ENCODE assay signal across 8 cellular contexts in the genomic region with DNA sequence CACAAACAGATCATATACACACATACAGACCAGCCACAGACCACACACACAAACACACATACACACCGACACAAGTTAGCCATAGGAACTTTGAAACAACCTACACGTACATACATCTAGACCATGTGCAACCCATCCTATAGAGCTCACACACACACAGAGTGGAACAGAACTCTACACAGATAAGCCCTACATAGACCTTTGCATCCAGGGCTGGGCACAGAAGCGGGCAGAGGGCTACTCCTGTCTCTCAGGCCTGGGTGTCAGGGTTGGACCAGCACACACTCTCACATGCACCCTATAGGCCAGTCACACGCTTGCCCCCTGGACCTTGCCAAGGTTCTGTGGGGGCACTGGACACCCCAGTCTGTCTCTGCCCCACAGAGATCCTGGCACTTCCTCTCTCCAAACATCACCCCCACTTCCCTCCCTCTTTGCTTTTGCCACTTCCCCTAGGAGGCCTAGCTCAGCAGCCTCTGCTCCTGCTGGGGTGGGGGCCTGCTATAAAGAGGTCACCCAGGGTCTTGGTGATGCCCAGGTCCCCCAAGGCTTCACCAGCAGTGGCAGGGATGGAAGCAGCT. TPM values are rescaled to one million over a fixed set of nuclear protein-coding genes. Genes with fewer than 3 reads are reported as not detected.
DNase-seq lines count a peak whose midpoint lies in the region; ATAC-seq and TF ChIP-seq lines count a peak whose summit lies in the region.

No MANE protein-coding gene starts in this region.

- no peaks in the 10 kb centered on the region for H3K9me3 ChIP-seq in CD4-positive, alpha-beta memory T cell (ENCODE audit: control insufficient read depth in 1 of 2, low read length in 2 of 2)
- H3K9me3 ChIP-seq in endodermal cell (ENCODE audit: control insufficient read depth, low read length): no peaks in the 10 kb centered on the region
- H3K9me3 ChIP-seq in prostate gland: no peaks in the 10 kb centered on the region

- no peak overlapping the region for H3K4me3 ChIP-seq in CD4-positive, alpha-beta memory T cell (ENCODE audit: low read length in 2 of 2)
- H3K4me3 ChIP-seq in endodermal cell (ENCODE audit: low read length): no peak overlapping the region
- no peak overlapping the region for H3K4me3 ChIP-seq in prostate gland

- CTCF ChIA-PET in CD4-positive, alpha-beta memory T cell (lab: Charles Lee; ENCODE audit: partially characterized antibody): interaction anchor here (1.0 to 1.1 kb wide), 2 partner anchors 9 to 11 kb away, joined by 4 read pairs; no protein-coding TSS in a partner anchor

- H3K27ac ChIP-seq in CD4-positive, alpha-beta memory T cell (ENCODE audit: low read depth, low read length): peak overlapping the region; percentile 99
- H3K27ac ChIP-seq in endodermal cell (ENCODE audit: low read depth, low read length) (peak overlapping the region; percentile 49), prostate gland (peak overlapping the region; percentile 100)

- intact Hi-C loops in CD4-positive, alpha-beta memory T cell (cut with micrococcal nuclease): no loop called here
- intact Hi-C loops in prostate gland (cut with DNase I): no loop called here

- DNase-seq in CD4-positive, alpha-beta memory T cell: peak in 1 of 5 donors; percentile 24
- DNase-seq in NCI-H69 (lab: John Stamatoyannopoulos, UW): peak; percentile 49
- peak; percentile 51 for DNase-seq in endodermal cell
- no peak for DNase-seq in prostate gland (ENCODE audit: low spot score)
- DNase-seq in foreskin melanocyte: no peak
- DNase-seq in NCI-H1048 (lab: John Stamatoyannopoulos, UW): no peak

- H3K36me3 Mint-ChIP-seq in CD4-positive, alpha-beta memory T cell: peaks cover 0 to 5% of the 10 kb centered on the region in 2 donors
- no peaks in the 10 kb centered on the region for H3K36me3 Mint-ChIP-seq in endodermal cell (ENCODE audit: low read depth)

- H3K27me3 Mint-ChIP-seq in CD4-positive, alpha-beta memory T cell: no peaks in the 10 kb centered on the region
- H3K27me3 Mint-ChIP-seq in endodermal cell (ENCODE audit: insufficient read depth): peaks cover 3% of the 10 kb centered on the region

- H3K4me1 ChIP-seq in CD4-positive, alpha-beta memory T cell (ENCODE audit: insufficient read depth, low read length): peaks cover 71% of the 10 kb centered on the region
- H3K4me1 ChIP-seq in endodermal cell (ENCODE audit: control insufficient read depth, insufficient read depth, low read length): peaks cover 11% of the 10 kb centered on the region
- H3K4me1 ChIP-seq in prostate gland (replicated peaks): peaks cover 62% of the 10 kb centered on the region

- peaks cover 16 to 36% (median 26%) of the 10 kb centered on the region in 4 donors for H3K4me1 Mint-ChIP-seq in CD4-positive, alpha-beta memory T cell
- peaks cover 19% of the 10 kb centered on the region for H3K4me1 Mint-ChIP-seq in endodermal cell

- WGBS in endodermal cell (ENCODE audit: insufficient coverage in 1 of 2, insufficient read length in 1 of 2), 2 experiments: 93 to 100% methylated on average over 2 to 4 of the region's 4 CpGs
- WGBS in prostate gland: 76% methylated on average over 4 of the region's 4 CpGs

- POLR2A ChIA-PET in CD4-positive, alpha-beta memory T cell (lab: Charles Lee; ENCODE audit: partially characterized antibody): interaction anchor here (1.1 to 20.0 kb wide), 2 partner anchors 9 to 67 kb away, joined by 3 to 1162 read pairs; partner anchors contain the start of gene HOOK2

- H3K36me3 ChIP-seq in CD4-positive, alpha-beta memory T cell (ENCODE audit: insufficient read depth, low read length): no peaks in the 10 kb centered on the region
- H3K36me3 ChIP-seq in endodermal cell (ENCODE audit: control insufficient read depth, insufficient read depth, low read length): no peaks in the 10 kb centered on the region
- H3K36me3 ChIP-seq in prostate gland: no peaks in the 10 kb centered on the region

- ATAC-seq in HG02870 (IDR thresholded peaks at IDR 0.05; ENCODE audit: unreplicated experiment) (no peak), HG03571 (IDR thresholded peaks at IDR 0.05; ENCODE audit: unreplicated experiment) (no peak)

- TF ChIP-seq CTCF in endodermal cell (conservative IDR thresholded peaks at IDR 0.05) (no peak), prostate gland (IDR thresholded peaks at IDR 0.05) (no peak)

- H3K4me3 Mint-ChIP-seq in CD4-positive, alpha-beta memory T cell: no peak overlapping the region
- H3K4me3 Mint-ChIP-seq in endodermal cell: no peak overlapping the region

- H3K9me3 Mint-ChIP-seq in CD4-positive, alpha-beta memory T cell: peaks cover 0 to 1% (median 0%) of the 10 kb centered on the region in 8 donors
- no peaks in the 10 kb centered on the region for H3K9me3 Mint-ChIP-seq in endodermal cell

- no peaks in the 10 kb centered on the region for H3K27me3 ChIP-seq in CD4-positive, alpha-beta memory T cell (ENCODE audit: insufficient read depth, low read length)
- peaks cover 3% of the 10 kb centered on the region for H3K27me3 ChIP-seq in endodermal cell (ENCODE audit: control insufficient read depth, insufficient read depth, low read length, poor library complexity, severe bottlenecking)
- no peaks in the 10 kb centered on the region for H3K27me3 ChIP-seq in prostate gland (replicated peaks; ENCODE audit: insufficient read depth)

- no peak overlapping the region for H3K9ac ChIP-seq in endodermal cell (ENCODE audit: extremely low read depth, low read length, poor library complexity, severe bottlenecking)

- TF ChIP-seq POLR2A in prostate gland (IDR thresholded peaks at IDR 0.05): no peak

- H3K27ac Mint-ChIP-seq in CD4-positive, alpha-beta memory T cell: no peak overlapping the region
- no peak overlapping the region for H3K27ac Mint-ChIP-seq in endodermal cell

RNA-seq across cellular contexts. Expression of gene JUNB, which starts 5.8 kb away (rescaled TPM):
- 100 to 1,000 TPM; 103 to 106 TPM for total RNA-seq in CD4-positive, alpha-beta memory T cell
- polyA plus RNA-seq in CD4-positive, alpha-beta memory T cell: 1,000 to 10,000 TPM in 1 of 2 donors, 100 to 1,000 TPM in 1; 771 to 3,132 TPM
- total RNA-seq in endodermal cell: 1 to 10 TPM; 6.7 to 7.2 TPM
- polyA plus RNA-seq in endodermal cell (2013, experiment 1 of 2): 7.7 TPM
- 9.9 TPM for polyA plus RNA-seq in endodermal cell (2013, experiment 2 of 2)
- total RNA-seq in prostate gland: 100 to 1,000 TPM; 173 to 290 TPM

RNA-seq across cellular contexts. Expression of gene HOOK2, which starts 10.2 kb away (rescaled TPM):
- 10 to 100 TPM; 23.3 to 24.2 TPM for total RNA-seq in CD4-positive, alpha-beta memory T cell
- polyA plus RNA-seq in CD4-positive, alpha-beta memory T cell: 1 to 10 TPM; 2.6 to 3.4 TPM
- total RNA-seq in endodermal cell (100 to 1,000 TPM in 1 of 2 donors, 10 to 100 TPM in 1; 82.1 to 103 TPM), prostate gland (100 to 1,000 TPM in 1 of 2 donors, 10 to 100 TPM in 1; 49.6 to 126 TPM)
- polyA plus RNA-seq in endodermal cell (2013, experiment 1 of 2): 28.9 TPM
- 23.8 TPM for polyA plus RNA-seq in endodermal cell (2013, experiment 2 of 2)

RNA-seq across cellular contexts. Expression of gene PRDX2, which starts 16.1 kb away (rescaled TPM):
- 100 to 1,000 TPM; 116 to 120 TPM for total RNA-seq in CD4-positive, alpha-beta memory T cell
- polyA plus RNA-seq in CD4-positive, alpha-beta memory T cell: 100 to 1,000 TPM; 266 to 533 TPM
- total RNA-seq in endodermal cell (100 to 1,000 TPM; 429 to 507 TPM), prostate gland (100 to 1,000 TPM; 256 to 548 TPM)
- 440 TPM for polyA plus RNA-seq in endodermal cell (2013, experiment 1 of 2)
- 394 TPM for polyA plus RNA-seq in endodermal cell (2013, experiment 2 of 2)

RNA-seq across cellular contexts. Expression of gene THSD8, which starts 16.3 kb away (rescaled TPM):
- total RNA-seq in CD4-positive, alpha-beta memory T cell: 1 to 10 TPM; 2.2 to 3.2 TPM
- polyA plus RNA-seq in CD4-positive, alpha-beta memory T cell: 1 to 10 TPM; 1.5 to 4.4 TPM
- 10 to 100 TPM; 34.4 to 57.4 TPM for total RNA-seq in endodermal cell
- 12.7 TPM for polyA plus RNA-seq in endodermal cell (2013, experiment 1 of 2)
- polyA plus RNA-seq in endodermal cell (2013, experiment 2 of 2): 17.6 TPM
- under 1 TPM in 1 of 2 donors, not detected in 1; 0.91 TPM for total RNA-seq in prostate gland

RNA-seq across cellular contexts. Expression of gene RNASEH2A, which starts 20.9 kb away (rescaled TPM):
- total RNA-seq in CD4-positive, alpha-beta memory T cell: 10 to 100 TPM; 10.5 to 12.6 TPM
- polyA plus RNA-seq in CD4-positive, alpha-beta memory T cell: 10 to 100 TPM; 16.9 to 23.5 TPM
- total RNA-seq in endodermal cell (10 to 100 TPM; 51.0 to 97.1 TPM), prostate gland (10 to 100 TPM in 1 of 2 donors, 1 to 10 TPM in 1; 8.7 to 11.5 TPM)
- polyA plus RNA-seq in endodermal cell (2013, experiment 1 of 2): 68.6 TPM
- polyA plus RNA-seq in endodermal cell (2013, experiment 2 of 2): 58.0 TPM

Comparison
In these comparisons a context has a peak if more than half of its experiments do, and no peak if none do; other contexts are left out.
1. DNase-seq: peak in NCI-H69 (single experiment) and endodermal cell (single experiment); none in prostate gland (single experiment), foreskin melanocyte (single experiment) and NCI-H1048 (single experiment).
2. H3K27ac ChIP-seq: peak in every context shown above with its lines; median percentile 100 in prostate gland; 99 in CD4-positive, alpha-beta memory T cell; 49 in endodermal cell.
3. RNA of gene JUNB, which starts 5.8 kb away (total RNA-seq): 173 to 290 TPM in prostate gland and 103 to 106 TPM in CD4-positive, alpha-beta memory T cell; 6.7 to 7.2 TPM in endodermal cell; every median in the first group is over 10 times any median in the second.